Comparison of ENCODE assay signal across 20 cellular contexts in the genomic region with DNA sequence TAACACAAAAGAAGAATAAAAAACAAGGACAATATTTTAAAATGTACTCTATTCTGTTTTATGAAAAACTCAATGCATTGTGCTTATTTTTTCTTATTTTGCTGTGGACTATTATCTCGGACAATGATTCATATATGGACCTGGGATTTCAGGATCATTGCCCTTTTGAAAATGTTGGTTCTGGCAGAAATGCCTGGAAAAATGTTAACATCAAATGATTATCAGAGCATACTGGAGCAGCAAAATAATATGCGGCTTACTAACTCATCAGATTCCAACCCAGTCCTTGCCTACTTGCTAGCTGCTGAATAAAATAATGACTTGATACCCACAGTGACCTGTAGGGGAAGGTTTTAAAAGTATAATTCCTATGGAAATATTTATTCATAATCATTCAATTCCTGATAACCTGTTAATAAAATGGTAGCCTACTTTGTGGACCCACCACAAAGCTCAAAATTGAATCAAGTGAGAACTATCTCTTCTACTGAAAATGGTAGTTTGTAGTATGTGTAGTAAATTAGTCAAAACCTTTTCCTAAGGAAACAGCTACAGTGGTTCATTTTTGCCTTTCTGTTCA.
"Had no signal": no experiment of that assay in that cellular context is flagged by ENCODE, and none has a peak within 500 bp of the region (broad histone marks: within the 10 kb centered on the region; RNA-seq: fewer than 3 reads in every experiment).

No MANE protein-coding gene starts in this region.

- H3K4me1 ChIP-seq: esophagus muscularis mucosa, neural progenitor cell, testis had no signal

- H3K4me3 ChIP-seq: esophagus muscularis mucosa, mucosa of descending colon, neural progenitor cell, ovary, testis, upper lobe of left lung had no signal

- H3K27me3 ChIP-seq: esophagus muscularis mucosa, neural progenitor cell, ovary, testis, upper lobe of left lung had no signal

- H3K9ac ChIP-seq: neural progenitor cell had no signal

- H3K27ac ChIP-seq: esophagus muscularis mucosa, neural progenitor cell, ovary, testis, upper lobe of left lung had no signal

- H3K9me3 ChIP-seq: esophagus muscularis mucosa, mucosa of descending colon, ovary, testis, upper lobe of left lung had no signal

- H2AFZ ChIP-seq: neural progenitor cell had no signal

- H3K36me3 Mint-ChIP-seq: activated naive CD8-positive, alpha-beta T cell; naive B cell; neural progenitor cell; WTC11 had no signal

- FAIRE-seq: endometrium had no signal

- DNase-seq: activated CD4-positive, alpha-beta T cell treated with anti-CD3 and anti-CD28 coated beads for 36 hours; activated CD4-positive, alpha-beta T cell treated with anti-CD3 and anti-CD28 coated beads, Interleukin-2, amount 50 U/mL, for 48 hours; activated gamma-delta T cell; amniotic stem cell; left cardiac atrium; mesenchymal stem cell; mucosa of descending colon; naive B cell; ovary; stimulated activated CD4-positive, alpha-beta T cell treated with anti-CD3 and anti-CD28 coated beads, Interleukin-4, amount 100 ng/mL, for 4 hours; testis; upper lobe of left lung had no signal

- ATAC-seq: activated CD4-positive, alpha-beta T cell treated with anti-CD3 and anti-CD28 coated beads for 36 hours; left cardiac atrium; mucosa of descending colon; sciatic nerve; stimulated activated memory B cell treated with anti-CD40 and anti-IgM and Interleukin-4, amounts not matched to agents 10 μg/mL and 1 μg/mL and 100 μg/mL, for 72 hours; WTC11 had no signal

- H3K4me2 ChIP-seq: neural progenitor cell had no signal

- H3K4me1 Mint-ChIP-seq: neural progenitor cell had no signal

- H3K27ac Mint-ChIP-seq: activated CD4-positive, alpha-beta T cell treated with anti-CD3 and anti-CD28 coated beads for 36 hours; activated naive CD8-positive, alpha-beta T cell; naive B cell; neural progenitor cell; stimulated activated memory B cell treated with anti-CD40 and anti-IgM and Interleukin-4, amounts not matched to agents 10 μg/mL and 1 μg/mL and 100 μg/mL, for 72 hours; T-helper 2 cell treated with Interferon-gamma antibody and Interleukin-4, amounts not matched to agents 5 μg/mL and 100 μg/mL, for 36 hours; WTC11 had no signal

- H3K27me3 Mint-ChIP-seq: activated CD4-positive, alpha-beta T cell treated with anti-CD3 and anti-CD28 coated beads for 36 hours; activated naive CD8-positive, alpha-beta T cell; naive B cell; stimulated activated memory B cell treated with anti-CD40 and anti-IgM and Interleukin-4, amounts not matched to agents 10 μg/mL and 1 μg/mL and 100 μg/mL, for 72 hours had no signal

- H3K9me3 Mint-ChIP-seq: neural progenitor cell, WTC11 had no signal

- H3K4me3 Mint-ChIP-seq: activated CD4-positive, alpha-beta T cell treated with anti-CD3 and anti-CD28 coated beads for 36 hours; activated naive CD8-positive, alpha-beta T cell; naive B cell; neural progenitor cell; stimulated activated memory B cell treated with anti-CD40 and anti-IgM and Interleukin-4, amounts not matched to agents 10 μg/mL and 1 μg/mL and 100 μg/mL, for 72 hours; T-helper 2 cell treated with Interferon-gamma antibody and Interleukin-4, amounts not matched to agents 5 μg/mL and 100 μg/mL, for 36 hours; WTC11 had no signal

- H3K36me3 ChIP-seq: esophagus muscularis mucosa, neural progenitor cell, ovary, upper lobe of left lung had no signal
